Comparison of ENCODE assay signal across 7 cellular contexts in genomic region chr10:113420057-113420732, GRCh38.
"Had no signal": no experiment of that assay in that cellular context is flagged by ENCODE, and none has a peak within 500 bp of the region (broad histone marks: within the 10 kb centered on the region; RNA-seq: fewer than 3 reads in every experiment).

No MANE protein-coding gene starts in this region.

- DNase-seq: H9, HCEC 1CT, KG1 had no signal

- ATAC-seq: GM23338, HepG2 had no signal

- H3K4me2 ChIP-seq: GM23338 had no signal

- FAIRE-seq: H1, H54, HepG2 had no signal

- H2AFZ ChIP-seq: GM23338 had no signal

- H3K4me3 ChIP-seq: GM23338 had no signal
